Comparison of ENCODE assay signal across 2 cellular contexts in the genomic region with DNA sequence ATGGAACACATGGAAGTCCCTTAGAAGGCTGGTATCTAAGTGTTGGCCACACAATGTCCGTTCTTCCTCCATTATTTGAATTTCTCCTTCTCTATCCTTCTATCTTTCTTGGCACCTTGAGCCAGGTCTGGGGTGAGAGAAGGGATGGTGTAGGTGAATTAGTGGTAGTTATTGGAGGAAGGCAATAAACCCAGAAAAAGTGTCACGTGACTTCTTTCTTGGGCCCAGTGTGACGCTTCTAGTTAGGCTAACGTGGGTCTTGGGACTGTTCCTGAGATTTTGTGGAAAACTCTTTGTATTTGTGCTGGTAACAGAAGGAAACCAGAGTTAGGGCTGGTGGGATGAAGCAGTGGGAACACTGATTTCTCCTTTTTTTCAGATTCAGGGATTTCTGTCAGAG.
TF ChIP-seq lines count a peak whose summit lies in the region.

No MANE protein-coding gene starts in this region.

TF ChIP-seq in GM12878, 131 proteins besides CTCF, POLR2A, EP300 and RAD21:
- TF ChIP-seq PAX5 (IDR thresholded peaks at IDR 0.05; ENCODE audit: borderline replicate concordance, low read depth, low read length) (no peak), RAD51 (IDR thresholded peaks at IDR 0.05) (peak; percentile 24; the same call in 1 of the 2 replicates)

TF ChIP-seq in K562, 482 proteins besides CTCF, POLR2A, EP300 and RAD21:
- TF ChIP-seq, protein P1, sequence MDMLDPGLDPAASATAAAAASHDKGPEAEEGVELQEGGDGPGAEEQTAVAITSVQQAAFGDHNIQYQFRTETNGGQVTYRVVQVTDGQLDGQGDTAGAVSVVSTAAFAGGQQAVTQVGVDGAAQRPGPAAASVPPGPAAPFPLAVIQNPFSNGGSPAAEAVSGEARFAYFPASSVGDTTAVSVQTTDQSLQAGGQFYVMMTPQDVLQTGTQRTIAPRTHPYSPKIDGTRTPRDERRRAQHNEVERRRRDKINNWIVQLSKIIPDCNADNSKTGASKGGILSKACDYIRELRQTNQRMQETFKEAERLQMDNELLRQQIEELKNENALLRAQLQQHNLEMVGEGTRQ (CRISPR knock-in tag; IDR thresholded peaks at IDR 0.05), result 0 out of 2 replicates have a peak, but pooled peaks have one; percentile 24
- TF ChIP-seq, protein P2, sequence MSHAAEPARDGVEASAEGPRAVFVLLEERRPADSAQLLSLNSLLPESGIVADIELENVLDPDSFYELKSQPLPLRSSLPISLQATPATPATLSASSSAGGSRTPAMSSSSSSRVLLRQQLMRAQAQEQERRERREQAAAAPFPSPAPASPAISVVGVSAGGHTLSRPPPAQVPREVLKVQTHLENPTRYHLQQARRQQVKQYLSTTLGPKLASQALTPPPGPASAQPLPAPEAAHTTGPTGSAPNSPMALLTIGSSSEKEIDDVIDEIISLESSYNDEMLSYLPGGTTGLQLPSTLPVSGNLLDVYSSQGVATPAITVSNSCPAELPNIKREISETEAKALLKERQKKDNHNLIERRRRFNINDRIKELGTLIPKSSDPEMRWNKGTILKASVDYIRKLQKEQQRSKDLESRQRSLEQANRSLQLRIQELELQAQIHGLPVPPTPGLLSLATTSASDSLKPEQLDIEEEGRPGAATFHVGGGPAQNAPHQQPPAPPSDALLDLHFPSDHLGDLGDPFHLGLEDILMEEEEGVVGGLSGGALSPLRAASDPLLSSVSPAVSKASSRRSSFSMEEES (CRISPR knock-in tag; IDR thresholded peaks at IDR 0.05), result peak; percentile 88
- TF ChIP-seq HDAC2 (IDR thresholded peaks at IDR 0.05) (no peak), CBFA2T2 (conservative IDR thresholded peaks at IDR 0.05) (peak; percentile 36; the same call in 1 of the 2 replicates), RAD51 (IDR thresholded peaks at IDR 0.05; ENCODE audit: borderline replicate concordance, low read depth) (peak; percentile 77), TOE1 (IDR thresholded peaks at IDR 0.05; ENCODE audit: borderline replicate concordance) (peak; percentile 32; the same call in 1 of the 2 replicates), TOE1 (CRISPR knock-in tag; IDR thresholded peaks at IDR 0.05; ENCODE audit: borderline replicate concordance, low read depth) (no peak)
- TF ChIP-seq, protein P3, sequence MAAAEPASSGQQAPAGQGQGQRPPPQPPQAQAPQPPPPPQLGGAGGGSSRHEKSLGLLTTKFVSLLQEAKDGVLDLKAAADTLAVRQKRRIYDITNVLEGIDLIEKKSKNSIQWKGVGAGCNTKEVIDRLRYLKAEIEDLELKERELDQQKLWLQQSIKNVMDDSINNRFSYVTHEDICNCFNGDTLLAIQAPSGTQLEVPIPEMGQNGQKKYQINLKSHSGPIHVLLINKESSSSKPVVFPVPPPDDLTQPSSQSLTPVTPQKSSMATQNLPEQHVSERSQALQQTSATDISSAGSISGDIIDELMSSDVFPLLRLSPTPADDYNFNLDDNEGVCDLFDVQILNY (CRISPR knock-in tag; IDR thresholded peaks at IDR 0.05), result no peak
TF ChIP-seq in K562: peak in this region for 5.
